Comparison of ENCODE assay signal across 8 cellular contexts in the genomic region with DNA sequence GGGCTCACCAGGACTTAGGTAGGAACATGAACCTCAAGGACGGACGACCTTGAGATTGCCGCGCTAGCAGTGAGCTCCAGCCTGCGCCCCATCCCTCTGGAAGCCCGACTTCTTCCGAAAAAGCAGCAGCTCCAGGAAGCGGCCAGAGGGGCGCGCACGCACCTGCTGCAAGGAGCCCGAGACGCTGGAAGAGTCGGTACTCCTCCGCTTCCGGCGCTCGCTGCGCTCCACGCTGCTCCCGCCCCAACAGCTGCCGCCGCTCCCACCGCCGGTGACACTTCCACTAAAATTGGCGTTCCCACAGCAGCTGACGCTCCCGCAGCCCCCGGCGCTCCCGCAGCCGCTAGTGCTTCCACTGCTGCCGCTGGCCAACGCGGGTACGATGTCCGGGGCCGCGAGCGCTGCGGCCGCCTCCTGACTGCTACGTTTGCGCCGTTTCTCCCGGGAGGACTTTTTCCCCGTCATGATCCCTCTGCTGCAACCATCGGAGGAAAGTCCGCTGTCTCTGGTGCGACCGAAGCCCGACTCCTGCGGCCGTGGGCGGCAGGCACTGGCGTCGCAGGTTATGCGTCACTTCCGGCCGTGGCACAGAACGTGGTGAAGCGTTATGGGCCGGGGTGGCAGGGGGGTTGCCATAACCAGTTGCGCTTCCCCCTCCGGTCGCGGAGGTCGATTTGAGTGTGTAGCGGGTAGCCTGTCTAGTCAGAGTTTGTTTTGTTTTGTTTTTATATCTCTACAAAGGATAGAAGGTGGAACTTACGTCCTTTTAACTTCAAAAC. TPM values are rescaled to one million over a fixed set of nuclear protein-coding genes. Genes with fewer than 3 reads are reported as not detected.
A peak's percentile ranks its signal among the peaks of the same experiment; 100 is the strongest.
DNase-seq lines count a peak whose midpoint lies in the region; ATAC-seq and TF ChIP-seq lines count a peak whose summit lies in the region.

Gene CAAP1, minus strand, starts transcription at position 552 of the 779 bp plus-strand sequence. Its CDS starts 87 bp downstream, at position 465.

- peaks cover 3% of the 10 kb centered on the region; the same call in 1 of the 2 replicates for H3K9me3 ChIP-seq in AG04450 (ENCODE audit: control insufficient read depth, insufficient read depth, low read length)

- H3K9me3 Mint-ChIP-seq in activated B cell treated with CpG ODN at 0.5 μM for 24 hours, result peaks cover 4% of the 10 kb centered on the region

- H3K27ac Mint-ChIP-seq in activated B cell treated with CpG ODN at 0.5 μM for 24 hours, result peak within 1 kb of the TSS; percentile 98

- CTCF ChIA-PET in AG04450 (lab: Charles Lee) (interaction anchor here (0.6 to 1.1 kb wide), 7 partner anchors 11 to 667 kb away, joined by 3 to 7 read pairs (median 3); no protein-coding TSS in a partner anchor), activated B cell treated with CpG ODN at 0.5 μM for 24 hours (lab: Charles Lee) (no interaction called here)

- peak within 1 kb of the TSS; percentile 94 for H3K4me3 ChIP-seq in AG04450 (ENCODE audit: low read depth, low read length)

- H3K27me3 ChIP-seq in AG04450 (ENCODE audit: control insufficient read depth, insufficient read depth, low read length), result no peaks in the 10 kb centered on the region

- peaks cover 6% of the 10 kb centered on the region for H3K36me3 Mint-ChIP-seq in activated B cell treated with CpG ODN at 0.5 μM for 24 hours (ENCODE audit: low read depth)

- TF ChIP-seq CTCF in AG04450 (IDR thresholded peaks at IDR 0.05; ENCODE audit: low read depth, low read length) (peak; percentile 47), activated B cell treated with CpG ODN at 0.5 μM for 24 hours (IDR thresholded peaks at IDR 0.05) (no peak)

- H3K4me1 Mint-ChIP-seq in activated B cell treated with CpG ODN at 0.5 μM for 24 hours, result peaks cover 44% of the 10 kb centered on the region

- ATAC-seq in GM18870 (IDR thresholded peaks at IDR 0.05; ENCODE audit: unreplicated experiment) (peak; percentile 88), HG03135 (IDR thresholded peaks at IDR 0.05; ENCODE audit: unreplicated experiment) (peak; percentile 95), activated B cell treated with CpG ODN at 0.5 μM for 24 hours (ENCODE audit: low read depth) (peak; percentile 96)

- intact Hi-C loops in activated B cell treated with CpG ODN at 0.5 μM for 24 hours (cut with micrococcal nuclease), result loop anchor here (1.0 to 10.0 kb wide), 4 partner anchors 55 to 680 kb away; partner anchors contain the start of genes C9orf72 and PLAA

- POLR2A ChIA-PET in AG04450 (lab: Yijun Ruan, JAX) (interaction anchor here (0.6 to 1.4 kb wide), 2 partner anchors 35 to 63 kb away, joined by 4 to 5 read pairs; partner anchors contain the start of gene IFT74), activated B cell treated with CpG ODN at 0.5 μM for 24 hours (lab: Charles Lee) (interaction anchor here (0.7 to 3.9 kb wide), 5 partner anchors 14 to 63 kb away, joined by 3 to 32 read pairs (median 3); partner anchors contain the start of genes IFT74 and PLAA)

- peak within 1 kb of the TSS; percentile 98 for H3K27ac ChIP-seq in AG04450 (ENCODE audit: low read depth, low read length)
- H3K27ac ChIP-seq in caudate nucleus (ENCODE audit: low read depth, low read length), result peak within 1 kb of the TSS; percentile 93

- peak within 1 kb of the TSS; percentile 100 for H3K4me3 Mint-ChIP-seq in activated B cell treated with CpG ODN at 0.5 μM for 24 hours

- DNase-seq in AG04450 (ENCODE audit: low read depth, low spot score) (peak; percentile 73), NCI-H2196 (lab: John Stamatoyannopoulos, UW; ENCODE audit: unreplicated experiment) (peak; percentile 98), activated B cell treated with CpG ODN at 0.5 μM for 24 hours (peak; percentile 87), caudate nucleus (lab: John Stamatoyannopoulos, UW) (peak; percentile 5 to 94 (median 85)), inferior parietal cortex (ENCODE audit: extremely low spot score) (peak; percentile 93)
- DNase-seq in stimulated activated CD4-positive, alpha-beta T cell treated with anti-CD3 and anti-CD28 coated beads, Interleukin-12 subunit alpha, Interleukin-12 subunit beta, amount 100 ng/mL, for 24 hours (ENCODE audit: low read depth in 2 of 2), result peak; percentile 87 to 90

- no peaks in the 10 kb centered on the region for H3K27me3 Mint-ChIP-seq in activated B cell treated with CpG ODN at 0.5 μM for 24 hours

RNA-seq across cellular contexts. Expression of gene CAAP1, which starts in this region (rescaled TPM):
- polyA plus RNA-seq in AG04450 (2011; rRNA removed), result 16.5 and 21.8 TPM in 2 replicates
- 6.2 and 7.8 TPM in 2 replicates for polyA minus RNA-seq in AG04450 (2011; rRNA and poly(A)+ RNA removed)
- total RNA-seq in activated B cell treated with CpG ODN at 0.5 μM for 24 hours, result 15.1 and 16.6 TPM in 2 replicates

Comparison
In these comparisons a context has a peak if more than half of its experiments do, and no peak if none do; other contexts are left out.
1. Peak in every context shown above with its lines: DNase-seq, ATAC-seq, H3K4me3 ChIP-seq and H3K27ac ChIP-seq.